In the genomic region with DNA sequence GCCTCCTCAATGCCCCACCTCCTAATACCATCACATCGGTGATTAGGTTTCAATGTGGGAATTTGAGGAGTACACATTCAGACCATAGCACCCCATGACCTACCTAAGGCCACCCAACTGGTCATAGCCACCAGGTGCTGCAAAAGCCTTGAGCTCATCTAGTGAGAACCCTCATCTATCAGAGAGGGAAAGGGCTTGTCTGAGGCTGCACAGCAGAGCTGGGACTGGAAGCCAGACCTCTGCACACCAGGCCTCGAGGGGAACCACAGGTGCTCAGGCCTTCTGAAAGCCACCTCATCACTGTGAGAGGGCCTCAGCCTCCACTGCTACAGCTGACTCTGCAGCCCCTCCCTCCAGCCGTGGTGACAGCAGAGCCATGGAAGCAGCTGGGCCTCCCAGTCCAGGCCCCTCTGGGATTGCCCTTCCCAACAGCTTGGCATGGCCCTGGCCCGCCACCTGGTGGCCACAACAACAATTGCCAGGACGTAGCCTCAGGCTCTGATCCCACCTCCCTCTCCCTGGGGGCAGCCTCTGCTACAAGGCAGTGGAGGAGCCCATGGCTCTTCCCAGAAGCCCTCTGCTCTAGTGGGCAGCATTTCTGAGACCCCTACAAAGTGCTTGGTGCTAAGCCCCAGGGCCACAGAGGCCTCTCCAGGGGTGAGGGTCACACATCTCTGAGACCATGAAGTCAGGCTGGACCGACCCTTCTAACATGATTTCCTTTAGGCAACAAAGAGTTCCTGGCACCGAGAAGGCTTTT, we compare ENCODE assay signal across 7 cellular contexts. TPM values are rescaled to one million over a fixed set of nuclear protein-coding genes. Genes with fewer than 3 reads are reported as not detected.
DNase-seq lines count a peak whose midpoint lies in the region; FAIRE-seq and TF ChIP-seq lines count a peak whose summit lies in the region.

No MANE protein-coding gene starts in this region.

- TF ChIP-seq CTCF in GM12875 (IDR thresholded peaks at IDR 0.05; ENCODE audit: borderline replicate concordance, insufficient read depth, low read depth, low read length) = peak; percentile 90

- FAIRE-seq in urothelium cell line (lab: Jason Lieb, UNC) = peak; percentile 85

- DNase-seq in M059J (ENCODE audit: low read depth) (peak; percentile 62), SHP77 treated with DMSO at 0.1 percent for 48 hours (lab: John Stamatoyannopoulos, UW) (peak; percentile 63), glomerular endothelial cell (ENCODE audit: extremely low read depth, low read depth, low spot score) (peak; percentile 18), pons (ENCODE audit: low spot score) (peak; percentile 48), urothelium cell line (ENCODE audit: low spot score) (peak; percentile 82)
- peak; percentile 18 to 53 (median 28) for DNase-seq in activated naive CD4-positive, alpha-beta T cell (lab: John Stamatoyannopoulos, UW)

- no peak overlapping the region for H3K4me3 ChIP-seq in GM12875 (ENCODE audit: low read depth, low read length)

RNA-seq across cellular contexts. Expression of gene PRDM11, which starts 41.0 kb away (rescaled TPM):
- 3.5 and 6.1 TPM in 2 replicates for total RNA-seq in M059J (2014; rRNA removed; shearing (Covaris generic))
- total RNA-seq in glomerular endothelial cell = 4.8 and 7.6 TPM in 2 replicates

Comparison
In these comparisons a context has a peak if more than half of its experiments do, and no peak if none do; other contexts are left out.
1. DNase-seq: peak in every context shown above with its lines; median percentile 82 in urothelium cell line; 63 in SHP77 treated with DMSO at 0.1 percent for 48 hours; 62 in M059J; 48 in pons; 28 in activated naive CD4-positive, alpha-beta T cell; 18 in glomerular endothelial cell.